ENCODE assay signal across 21 cellular contexts in the genomic region with DNA sequence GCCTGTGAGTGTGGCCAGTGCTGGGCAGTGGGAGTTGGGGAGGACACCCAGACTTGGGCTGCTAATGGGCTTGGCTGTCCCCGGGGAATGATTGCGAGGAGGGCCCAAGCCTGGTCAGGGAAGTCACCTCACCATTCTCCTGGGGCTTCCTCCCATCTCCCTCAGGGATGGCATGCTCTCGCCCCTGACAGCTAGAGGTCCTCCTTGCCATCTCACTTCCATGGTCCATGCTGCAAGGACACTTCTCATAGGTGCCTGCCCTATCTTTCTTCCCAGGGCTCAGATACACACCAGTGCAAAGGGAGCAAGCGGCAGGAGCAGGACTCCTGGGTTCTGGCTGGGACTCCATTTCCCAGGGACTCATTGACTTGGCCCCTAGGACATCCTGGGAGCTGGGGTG. TPM values are rescaled to one million over a fixed set of nuclear protein-coding genes. Genes with fewer than 3 reads are reported as not detected.
DNase-seq lines count a peak whose midpoint lies in the region; ATAC-seq, FAIRE-seq and TF ChIP-seq lines count a peak whose summit lies in the region.
"Had no signal": no experiment of that assay in that cellular context is flagged by ENCODE, and none has a peak within 500 bp of the region (broad histone marks: within the 10 kb centered on the region; RNA-seq: fewer than 3 reads in every experiment).

No MANE protein-coding gene starts in this region.

- H3K79me2 ChIP-seq in SK-N-SH (ENCODE audit: insufficient read depth) (no peaks in the 10 kb centered on the region), PC-3 (ENCODE audit: low read length) (no peaks in the 10 kb centered on the region), K562 (ENCODE audit: control insufficient read depth, insufficient read depth, low read length) (peaks cover 41% of the 10 kb centered on the region; the same call in 2 of the 3 replicates)

- H3K4me2 ChIP-seq in SK-N-SH (no peak overlapping the region), PC-3 (ENCODE audit: low read length) (no peak overlapping the region), K562 (ENCODE audit: insufficient read depth, low read length) (peak overlapping the region; percentile 36; the same call in 1 of the 2 replicates)
- peak overlapping the region in 9 of 11 experiments; percentile 85 to 97 (median 94); a peak in 18 of 22 replicates for H3K4me2 ChIP-seq in BLaER1 treated with 17β-estradiol and CSF1 and Interleukin-3, amounts not matched to agents 10 nM and 100 nM
- H3K4me2 ChIP-seq: GM23338 had no signal

- CTCF ChIA-PET in SK-N-SH (lab: Yijun Ruan, JAX) = interaction anchor here (0.9 to 22.1 kb wide), 9 partner anchors 18 to 207 kb away, joined by 3 to 455 read pairs (median 5); partner anchors contain the start of gene PEAR1
- CTCF ChIA-PET in PC-3 (lab: Charles Lee) = no interaction called here
- CTCF ChIA-PET in K562 (lab: Yijun Ruan, JAX; ENCODE audit: low intra/inter-chr PET ratio) = no interaction called here

- DNase-seq in SK-N-SH (no peak), PC-3 (no peak), K562 (ENCODE audit: extremely low read depth in 1 of 4, low spot score in 3 of 4) (no peak), DMS 273 (lab: John Stamatoyannopoulos, UW; ENCODE audit: unreplicated experiment) (no peak), NOMO-1 (lab: John Stamatoyannopoulos, UW; ENCODE audit: unreplicated experiment in 2 of 2) (no peak), erythroblast (lab: John Stamatoyannopoulos, UW) (no peak)
- DNase-seq: CD4-positive, CD25-positive, alpha-beta regulatory T cell; DMS79 treated with DMSO at 0.1 percent for 48 hours; KG1; MG63; NCI-H1105; NCI-H187; NCI-H446; NCI-H774 had no signal

- in situ Hi-C loops in K562 (cut with MboI) = loop anchor here (5.0 kb wide), 2 partner anchors 62 to 137 kb away; partner anchors contain the start of genes ISG20L2 and METTL25B

- H3K36me3 ChIP-seq in SK-N-SH (replicated peaks in 1 of 2; ENCODE audit: control insufficient read depth in 1 of 2, insufficient read depth in 2 of 2, low read length in 1 of 2) (no peaks in the 10 kb centered on the region), PC-3 (ENCODE audit: low read depth, low read length) (no peaks in the 10 kb centered on the region), K562 (ENCODE audit: control insufficient read depth, insufficient read depth, low read length) (peaks cover 3% of the 10 kb centered on the region; the same call in 2 of the 3 replicates)
- H3K36me3 ChIP-seq in BLaER1 treated with 17β-estradiol and CSF1 and Interleukin-3, amounts not matched to agents 10 nM and 100 nM = no peaks in the 10 kb centered on the region
- H3K36me3 ChIP-seq: MG63 had no signal

- H3K9me1 ChIP-seq in K562 (ENCODE audit: control insufficient read depth, insufficient read depth, low read length) = peaks cover 4% of the 10 kb centered on the region

- no peak for TF ChIP-seq CTCF in SK-N-SH (IDR thresholded peaks at IDR 0.05)
- 0 out of 2 replicates have a peak, but pooled peaks have one; percentile 13 for TF ChIP-seq CTCF in PC-3 (conservative IDR thresholded peaks at IDR 0.05; ENCODE audit: low read depth, low read length)
- TF ChIP-seq CTCF in K562 (IDR thresholded peaks at IDR 0.05 in 2 of 3, conservative IDR thresholded peaks at IDR 0.05 in 1 of 3; ENCODE audit: insufficient read depth in 2 of 3, low read depth in 1 of 3, low read length in 3 of 3) = peak in 1 of 3 experiments; percentile 12; a peak in 1 of 6 replicates

- no peaks in the 10 kb centered on the region for H3K9me2 ChIP-seq in SK-N-SH
- H3K9me2 ChIP-seq in PC-3 (replicated peaks; ENCODE audit: low read length) = no peaks in the 10 kb centered on the region

- POLR2A ChIA-PET in SK-N-SH (lab: Yijun Ruan, JAX) (no interaction called here), PC-3 (lab: Charles Lee; ENCODE audit: unreplicated experiment) (no interaction called here), K562 (lab: Yijun Ruan, JAX) (interaction anchor here (0.6 to 1.0 kb wide), 3 partner anchors 10 to 30 kb away, joined by 3 read pairs; no protein-coding TSS in a partner anchor)

- H2AFZ ChIP-seq in SK-N-SH (ENCODE audit: low read depth) (no peak overlapping the region), PC-3 (ENCODE audit: low read length) (no peak overlapping the region), K562 (ENCODE audit: low read depth, low read length) (peak overlapping the region; percentile 67; the same call in 1 of the 2 replicates)
- H2AFZ ChIP-seq: GM23338 had no signal

- TF ChIP-seq EP300 in SK-N-SH (IDR thresholded peaks at IDR 0.05; ENCODE audit: borderline replicate concordance in 1 of 2, low read depth in 1 of 2, low read length in 1 of 2) = no peak
- no peak for TF ChIP-seq EP300 in K562 (IDR thresholded peaks at IDR 0.05; ENCODE audit: low read length)

- H3F3A ChIP-seq in SK-N-SH (replicated peaks; ENCODE audit: insufficient read depth) (peaks cover 4% of the 10 kb centered on the region), PC-3 (ENCODE audit: low read length, unreplicated experiment) (no peaks in the 10 kb centered on the region)

- no peak for TF ChIP-seq POLR2A in K562 (conservative IDR thresholded peaks at IDR 0.05)
- no peak for TF ChIP-seq POLR2A in erythroblast (IDR thresholded peaks at IDR 0.05; ENCODE audit: low read length)

- H4K20me1 ChIP-seq in SK-N-SH (ENCODE audit: insufficient read depth) = no peaks in the 10 kb centered on the region
- peaks cover 0 to 12% (median 2%) of the 10 kb centered on the region in 11 experiments; a peak in 8 of 22 replicates for H4K20me1 ChIP-seq in BLaER1 treated with 17β-estradiol and CSF1 and Interleukin-3, amounts not matched to agents 10 nM and 100 nM
- no peaks in the 10 kb centered on the region for H4K20me1 ChIP-seq in PC-3 (ENCODE audit: low read length)
- no peaks in the 10 kb centered on the region for H4K20me1 ChIP-seq in K562 (replicated peaks; ENCODE audit: control insufficient read depth, insufficient read depth, low read length)

- FAIRE-seq in K562 (lab: Jason Lieb, UNC) = no peak
- FAIRE-seq: G401.6, GM12891, GM19239 had no signal

- H3K27ac ChIP-seq in SK-N-SH (ENCODE audit: low read depth in 2 of 2, low read length in 1 of 2) = no peak overlapping the region
- no peak overlapping the region for H3K27ac ChIP-seq in BLaER1 treated with 17β-estradiol and CSF1 and Interleukin-3, amounts not matched to agents 10 nM and 100 nM
- no peak overlapping the region for H3K27ac ChIP-seq in PC-3 (ENCODE audit: low read length)
- no peak overlapping the region; the same call in 2 of the 3 replicates for H3K27ac ChIP-seq in K562 (ENCODE audit: extremely low read depth, low read depth, low read length)

- 93% methylated on average over 2 of the region's 4 CpGs for WGBS in SK-N-SH (ENCODE audit: low lambda C conversion rate)
- 65% methylated on average over 4 of the region's 4 CpGs for WGBS in K562 (ENCODE audit: insufficient coverage, low coverage, missing lambda C conversion rate)

- H3K27me3 ChIP-seq in SK-N-SH (ENCODE audit: insufficient read depth) (peaks cover 25% of the 10 kb centered on the region), PC-3 (ENCODE audit: low read length) (peaks cover 20% of the 10 kb centered on the region), K562 (ENCODE audit: control insufficient read depth in 2 of 2, insufficient read depth in 2 of 2, low read length in 2 of 2) (no peaks in the 10 kb centered on the region)
- peaks cover 31 to 38% (median 33%) of the 10 kb centered on the region in 11 experiments for H3K27me3 ChIP-seq in BLaER1 treated with 17β-estradiol and CSF1 and Interleukin-3, amounts not matched to agents 10 nM and 100 nM

- BruUV-seq in PC-3 (replicated peaks; lab: Mats Ljungman, UMichigan) (no TSS peak), K562 (replicated peaks; lab: Mats Ljungman, UMichigan) (no TSS peak)

- H3K9ac ChIP-seq in SK-N-SH = no peak overlapping the region
- H3K9ac ChIP-seq in BLaER1 treated with 17β-estradiol and CSF1 and Interleukin-3, amounts not matched to agents 10 nM and 100 nM = peak overlapping the region in 2 of 11 experiments; percentile 29 to 66; a peak in 1 of 22 replicates
- no peak overlapping the region for H3K9ac ChIP-seq in PC-3 (ENCODE audit: low read length)
- peak overlapping the region in 1 of 2 experiments; percentile 65; a peak in 2 of 4 replicates for H3K9ac ChIP-seq in K562 (ENCODE audit: insufficient read depth in 1 of 2, low read depth in 2 of 2, low read length in 2 of 2)

- H3K4me3 ChIP-seq in SK-N-SH (ENCODE audit: low read depth in 2 of 2, low read length in 1 of 2) (no peak overlapping the region), PC-3 (ENCODE audit: low read length) (no peak overlapping the region), K562 (no peak overlapping the region)
- no peak overlapping the region for H3K4me3 ChIP-seq in BLaER1 treated with 17β-estradiol and CSF1 and Interleukin-3, amounts not matched to agents 10 nM and 100 nM
- H3K4me3 ChIP-seq: GM23338, MG63 had no signal

- intact Hi-C loops in PC-3 (cut with micrococcal nuclease) (no loop called here), K562 (cut with micrococcal nuclease) (loop anchor here (5.0 kb wide), 1 partner anchor 177 kb away; no protein-coding TSS in a partner anchor)

- H3K9me3 ChIP-seq in SK-N-SH = no peaks in the 10 kb centered on the region
- H3K9me3 ChIP-seq in BLaER1 treated with 17β-estradiol and CSF1 and Interleukin-3, amounts not matched to agents 10 nM and 100 nM (replicated peaks in 1 of 11) = no peaks in the 10 kb centered on the region
- no peaks in the 10 kb centered on the region for H3K9me3 ChIP-seq in PC-3 (ENCODE audit: low read length)
- no peaks in the 10 kb centered on the region for H3K9me3 ChIP-seq in K562 (replicated peaks; ENCODE audit: control insufficient read depth, insufficient read depth, low read depth, low read length)
- H3K9me3 ChIP-seq: MG63 had no signal

- no peak for ATAC-seq in SK-N-SH treated with all-trans-retinoic acid at 6 μM for 48 hours
- peak; percentile 42 for ATAC-seq in PC-3
- no peak for ATAC-seq in K562
- ATAC-seq: GM23338 had no signal

- H3K4me1 ChIP-seq in SK-N-SH (ENCODE audit: control insufficient read depth in 1 of 2, insufficient read depth in 2 of 2, low read depth in 1 of 2, low read length in 1 of 2) = peaks cover 2 to 38% of the 10 kb centered on the region in 2 experiments; a peak in 1 of 4 replicates
- H3K4me1 ChIP-seq in BLaER1 treated with 17β-estradiol and CSF1 and Interleukin-3, amounts not matched to agents 10 nM and 100 nM = peaks cover 52 to 99% (median 98%) of the 10 kb centered on the region in 10 experiments
- H3K4me1 ChIP-seq in PC-3 (ENCODE audit: insufficient read depth, low read length) = peaks cover 17% of the 10 kb centered on the region
- H3K4me1 ChIP-seq in K562 (replicated peaks in 1 of 2; ENCODE audit: control insufficient read depth in 2 of 2, insufficient read depth in 2 of 2, low read length in 2 of 2) = peaks cover 73 to 88% of the 10 kb centered on the region in 2 experiments

- TF ChIP-seq RAD21 in SK-N-SH (IDR thresholded peaks at IDR 0.05; ENCODE audit: low read length) (peak; percentile 14; the same call in 1 of the 2 replicates), K562 (CRISPR knock-in tag; conservative IDR thresholded peaks at IDR 0.05 in 1 of 2, IDR thresholded peaks at IDR 0.05 in 1 of 2) (no peak)

RNA-seq across cellular contexts. Expression of gene NTRK1, which starts 4.1 kb away (rescaled TPM):
- polyA plus RNA-seq in SK-N-SH (2012; rRNA removed) = 0.97 and 3.3 TPM in 2 replicates
- polyA plus RNA-seq in SK-N-SH (2012; cell fraction: cytosol; rRNA removed) = 0.89 and 3.0 TPM in 2 replicates
- 6.3 and 10.5 TPM in 2 replicates for polyA plus RNA-seq in SK-N-SH (2012; cell fraction: nucleus; rRNA removed)
- total RNA-seq in PC-3 (2014; rRNA removed) = 0.15 and 0.40 TPM in 2 replicates
- 54.2 and 208 TPM in 2 replicates for total RNA-seq in K562 (2011; cell fraction: chromatin; rRNA removed; ENCODE audit: low replicate concordance)
- 116 and 182 TPM in 2 replicates for total RNA-seq in K562 (2011; cell fraction: nucleolus; rRNA removed)
- total RNA-seq in K562 (2011; cell fraction: nucleoplasm; rRNA removed) = 78.5 and 79.4 TPM in 2 replicates
- total RNA-seq in K562 (2014; rRNA removed) = 22.4 and 23.1 TPM in 2 replicates
- total RNA-seq in K562 (2014; rRNA removed; fragmentation: Illumina TruSeq; extraction: Trizol) = 3.3 and 4.8 TPM in 2 replicates
- total RNA-seq in K562 (2015; rRNA removed; fragmentation: Illumina TruSeq; extraction: Trizol) = 4.0 and 4.2 TPM in 2 replicates
- 28.0 and 30.0 TPM in 2 replicates for total RNA-seq in K562 (2021)
- polyA plus RNA-seq in K562 (2011; rRNA removed) = 18.2 and 21.5 TPM in 2 replicates
- polyA plus RNA-seq in K562 (2011; cell fraction: cytosol; rRNA removed) = 16.8 and 66.3 TPM in 2 replicates
- 93.6 and 258 TPM in 2 replicates for polyA plus RNA-seq in K562 (2011; cell fraction: nucleus; rRNA removed)
- polyA plus RNA-seq in K562 (2012) = 23.1 and 95.0 TPM in 2 replicates
- polyA plus RNA-seq in K562 (2014; fragmentation: Illumina TruSeq; extraction: Trizol) = 7.9 and 16.1 TPM in 2 replicates
- 1 to 10 TPM in 1 of 2 experiments, under 1 TPM in 1; 0.46 to 2.3 TPM for polyA plus RNA-seq in K562 (2014; fragmentation: Nextera tagmentation; extraction: Ambion mirVana)
- 23.3 and 26.2 TPM in 2 replicates for polyA plus RNA-seq in K562 (2014; rRNA removed)
- 5.4 and 15.6 TPM in 2 replicates for polyA minus RNA-seq in K562 (2011; rRNA and poly(A)+ RNA removed)
- 13.1 and 24.5 TPM in 2 replicates for polyA minus RNA-seq in K562 (2011; cell fraction: cytosol; rRNA and poly(A)+ RNA removed)
- 19.4 and 42.9 TPM in 2 replicates for polyA minus RNA-seq in K562 (2011; cell fraction: nucleus; rRNA and poly(A)+ RNA removed)

RNA-seq across cellular contexts. Expression of gene INSRR, which starts 5.9 kb away (rescaled TPM):
- polyA plus RNA-seq in SK-N-SH (2012; rRNA removed) (0.20 and 0.63 TPM in 2 replicates), K562 (2011; rRNA removed) (0.06 and 0.07 TPM in 2 replicates), K562 (2014; fragmentation: Illumina TruSeq; extraction: Trizol) (0.03 and 0.06 TPM in 2 replicates), K562 (2014; fragmentation: Nextera tagmentation; extraction: Ambion mirVana) (not detected), K562 (2014; rRNA removed) (0.07 and 0.12 TPM in 2 replicates)
- polyA plus RNA-seq in SK-N-SH (2012; cell fraction: cytosol; rRNA removed) = 0.15 and 0.47 TPM in 2 replicates
- 3.0 and 4.8 TPM in 2 replicates for polyA plus RNA-seq in SK-N-SH (2012; cell fraction: nucleus; rRNA removed)
- total RNA-seq in PC-3 (2014; rRNA removed) (not detected in 2 replicates), K562 (2014; rRNA removed) (0.08 TPM in 1 of 2 replicates, not detected in the other), K562 (2014; rRNA removed; fragmentation: Illumina TruSeq; extraction: Trizol) (0.04 TPM in 1 of 2 replicates, not detected in the other), K562 (2015; rRNA removed; fragmentation: Illumina TruSeq; extraction: Trizol) (0.04 and 0.07 TPM in 2 replicates), K562 (2021) (0.18 TPM in 2 replicates)
- 0.14 and 1.6 TPM in 2 replicates for total RNA-seq in K562 (2011; cell fraction: chromatin; rRNA removed; ENCODE audit: low replicate concordance)
- 0.66 and 0.67 TPM in 2 replicates for total RNA-seq in K562 (2011; cell fraction: nucleolus; rRNA removed)
- total RNA-seq in K562 (2011; cell fraction: nucleoplasm; rRNA removed) = 0.44 and 0.46 TPM in 2 replicates
- 0.04 and 0.16 TPM in 2 replicates for polyA plus RNA-seq in K562 (2011; cell fraction: cytosol; rRNA removed)
- 0.44 and 1.7 TPM in 2 replicates for polyA plus RNA-seq in K562 (2011; cell fraction: nucleus; rRNA removed)
- polyA plus RNA-seq in K562 (2012) = 0.25 and 0.83 TPM in 2 replicates
- polyA minus RNA-seq in K562 (2011; rRNA and poly(A)+ RNA removed) = 0.09 and 0.21 TPM in 2 replicates
- not detected in 2 replicates for polyA minus RNA-seq in K562 (2011; cell fraction: cytosol; rRNA and poly(A)+ RNA removed)
- polyA minus RNA-seq in K562 (2011; cell fraction: nucleus; rRNA and poly(A)+ RNA removed) = 0.33 and 0.81 TPM in 2 replicates
- total RNA-seq: GM23338 had no signal
- polyA plus RNA-seq: CD4-positive, CD25-positive, alpha-beta regulatory T cell; GM23338 had no signal

RNA-seq across cellular contexts. Expression of gene PEAR1, which starts 28.7 kb away (rescaled TPM):
- polyA plus RNA-seq in SK-N-SH (2012; rRNA removed) (1.2 and 1.7 TPM in 2 replicates), K562 (2011; rRNA removed) (13.9 and 16.6 TPM in 2 replicates), K562 (2014; fragmentation: Illumina TruSeq; extraction: Trizol) (6.8 and 9.8 TPM in 2 replicates), K562 (2014; fragmentation: Nextera tagmentation; extraction: Ambion mirVana) (1 to 10 TPM in 1 of 2 experiments, under 1 TPM in 1; 0.87 to 1.1 TPM), K562 (2014; rRNA removed) (7.0 and 9.1 TPM in 2 replicates)
- polyA plus RNA-seq in SK-N-SH (2012; cell fraction: cytosol; rRNA removed) = 0.68 and 1.3 TPM in 2 replicates
- polyA plus RNA-seq in SK-N-SH (2012; cell fraction: nucleus; rRNA removed) = 6.6 and 6.8 TPM in 2 replicates
- total RNA-seq in PC-3 (2014; rRNA removed) (10.3 and 11.9 TPM in 2 replicates), K562 (2014; rRNA removed) (6.4 and 12.7 TPM in 2 replicates), K562 (2014; rRNA removed; fragmentation: Illumina TruSeq; extraction: Trizol) (2.5 and 2.6 TPM in 2 replicates), K562 (2015; rRNA removed; fragmentation: Illumina TruSeq; extraction: Trizol) (5.9 and 6.0 TPM in 2 replicates), K562 (2021) (5.2 and 6.1 TPM in 2 replicates)
- 6.2 and 13.8 TPM in 2 replicates for total RNA-seq in K562 (2011; cell fraction: chromatin; rRNA removed; ENCODE audit: low replicate concordance)
- 11.7 and 12.5 TPM in 2 replicates for total RNA-seq in K562 (2011; cell fraction: nucleolus; rRNA removed)
- total RNA-seq in K562 (2011; cell fraction: nucleoplasm; rRNA removed) = 6.5 and 7.2 TPM in 2 replicates
- polyA plus RNA-seq in K562 (2011; cell fraction: cytosol; rRNA removed) = 17.4 and 33.0 TPM in 2 replicates
- 30.0 and 34.3 TPM in 2 replicates for polyA plus RNA-seq in K562 (2011; cell fraction: nucleus; rRNA removed)
- polyA plus RNA-seq in K562 (2012) = 5.5 and 7.2 TPM in 2 replicates
- 6.3 and 7.1 TPM in 2 replicates for polyA minus RNA-seq in K562 (2011; rRNA and poly(A)+ RNA removed)
- 7.3 and 8.2 TPM in 2 replicates for polyA minus RNA-seq in K562 (2011; cell fraction: cytosol; rRNA and poly(A)+ RNA removed)
- 6.3 and 12.1 TPM in 2 replicates for polyA minus RNA-seq in K562 (2011; cell fraction: nucleus; rRNA and poly(A)+ RNA removed)
- polyA plus RNA-seq: CD4-positive, CD25-positive, alpha-beta regulatory T cell had no signal

RNA-seq across cellular contexts. Expression of gene SH2D2A, which starts 48.1 kb away (rescaled TPM):
- polyA plus RNA-seq in SK-N-SH (2012; rRNA removed) = not detected in 2 replicates
- 0.03 and 0.05 TPM in 2 replicates for polyA plus RNA-seq in SK-N-SH (2012; cell fraction: cytosol; rRNA removed)
- polyA plus RNA-seq in SK-N-SH (2012; cell fraction: nucleus; rRNA removed) = 0.10 TPM in 1 of 2 replicates, not detected in the other
- total RNA-seq in PC-3 (2014; rRNA removed) = 6.9 and 7.8 TPM in 2 replicates
- 15.3 and 26.9 TPM in 2 replicates for total RNA-seq in K562 (2011; cell fraction: chromatin; rRNA removed; ENCODE audit: low replicate concordance)
- 16.2 and 18.2 TPM in 2 replicates for total RNA-seq in K562 (2011; cell fraction: nucleolus; rRNA removed)
- total RNA-seq in K562 (2011; cell fraction: nucleoplasm; rRNA removed) = 20.7 and 27.8 TPM in 2 replicates
- total RNA-seq in K562 (2014; rRNA removed) = 27.7 and 36.0 TPM in 2 replicates
- total RNA-seq in K562 (2014; rRNA removed; fragmentation: Illumina TruSeq; extraction: Trizol) = 4.8 and 6.9 TPM in 2 replicates
- total RNA-seq in K562 (2015; rRNA removed; fragmentation: Illumina TruSeq; extraction: Trizol) = 6.3 and 8.4 TPM in 2 replicates
- 33.6 TPM in 2 replicates for total RNA-seq in K562 (2021)
- 5.7 and 9.7 TPM in 2 replicates for polyA plus RNA-seq in K562 (2011; rRNA removed)
- polyA plus RNA-seq in K562 (2011; cell fraction: cytosol; rRNA removed) = 12.6 and 29.0 TPM in 2 replicates
- 10.6 and 25.9 TPM in 2 replicates for polyA plus RNA-seq in K562 (2011; cell fraction: nucleus; rRNA removed)
- polyA plus RNA-seq in K562 (2012) = 30.7 and 34.5 TPM in 2 replicates
- 20.0 and 21.2 TPM in 2 replicates for polyA plus RNA-seq in K562 (2014; fragmentation: Illumina TruSeq; extraction: Trizol)
- 1 to 10 TPM in 1 of 2 experiments, under 1 TPM in 1; 0.89 to 1.1 TPM for polyA plus RNA-seq in K562 (2014; fragmentation: Nextera tagmentation; extraction: Ambion mirVana)
- polyA plus RNA-seq in K562 (2014; rRNA removed) = 20.8 and 21.4 TPM in 2 replicates
- 2.2 and 4.8 TPM in 2 replicates for polyA minus RNA-seq in K562 (2011; rRNA and poly(A)+ RNA removed)
- polyA minus RNA-seq in K562 (2011; cell fraction: cytosol; rRNA and poly(A)+ RNA removed) = 11.6 and 16.2 TPM in 2 replicates
- 10.4 and 13.3 TPM in 2 replicates for polyA minus RNA-seq in K562 (2011; cell fraction: nucleus; rRNA and poly(A)+ RNA removed)

RNA-seq across cellular contexts. Expression of gene LRRC71, which starts 55.6 kb away (rescaled TPM):
- polyA plus RNA-seq in SK-N-SH (2012; rRNA removed) = 0.03 TPM in 1 of 2 replicates, not detected in the other
- 0.04 and 0.09 TPM in 2 replicates for polyA plus RNA-seq in SK-N-SH (2012; cell fraction: cytosol; rRNA removed)
- polyA plus RNA-seq in SK-N-SH (2012; cell fraction: nucleus; rRNA removed) = 0.07 and 0.25 TPM in 2 replicates
- 0.11 TPM in 1 of 2 replicates, not detected in the other for total RNA-seq in PC-3 (2014; rRNA removed)
- 2.2 and 3.8 TPM in 2 replicates for total RNA-seq in K562 (2011; cell fraction: chromatin; rRNA removed; ENCODE audit: low replicate concordance)
- 2.5 and 4.9 TPM in 2 replicates for total RNA-seq in K562 (2011; cell fraction: nucleolus; rRNA removed)
- total RNA-seq in K562 (2011; cell fraction: nucleoplasm; rRNA removed) = 2.4 and 2.8 TPM in 2 replicates
- 0.64 TPM in 1 of 2 replicates, not detected in the other for total RNA-seq in K562 (2014; rRNA removed)
- total RNA-seq in K562 (2014; rRNA removed; fragmentation: Illumina TruSeq; extraction: Trizol) = 0.22 and 0.51 TPM in 2 replicates
- total RNA-seq in K562 (2015; rRNA removed; fragmentation: Illumina TruSeq; extraction: Trizol) = not detected in 2 replicates
- total RNA-seq in K562 (2021) = 0.45 and 1.2 TPM in 2 replicates
- 0.87 and 1.1 TPM in 2 replicates for polyA plus RNA-seq in K562 (2011; rRNA removed)
- polyA plus RNA-seq in K562 (2011; cell fraction: cytosol; rRNA removed) = 0.99 and 1.4 TPM in 2 replicates
- polyA plus RNA-seq in K562 (2011; cell fraction: nucleus; rRNA removed) = 2.4 and 4.3 TPM in 2 replicates
- 0.90 and 0.99 TPM in 2 replicates for polyA plus RNA-seq in K562 (2012)
- polyA plus RNA-seq in K562 (2014; fragmentation: Illumina TruSeq; extraction: Trizol) = 0.06 and 0.51 TPM in 2 replicates
- polyA plus RNA-seq in K562 (2014; fragmentation: Nextera tagmentation; extraction: Ambion mirVana) = under 1 TPM; 0.23 to 0.38 TPM
- 0.19 and 0.91 TPM in 2 replicates for polyA plus RNA-seq in K562 (2014; rRNA removed)
- polyA minus RNA-seq in K562 (2011; rRNA and poly(A)+ RNA removed) = 0.54 and 0.63 TPM in 2 replicates
- 1.5 TPM in 1 of 2 replicates, not detected in the other for polyA minus RNA-seq in K562 (2011; cell fraction: cytosol; rRNA and poly(A)+ RNA removed)
- polyA minus RNA-seq in K562 (2011; cell fraction: nucleus; rRNA and poly(A)+ RNA removed) = 1.1 and 1.4 TPM in 2 replicates
- total RNA-seq: A673; CD4-positive, CD25-positive, alpha-beta regulatory T cell; GM23338 had no signal
- polyA plus RNA-seq: CD4-positive, CD25-positive, alpha-beta regulatory T cell had no signal

Comparison
In these comparisons a context has a peak if more than half of its experiments do, and no peak if none do; other contexts are left out.
1. H3K4me2 ChIP-seq: peak in BLaER1 treated with 17β-estradiol and CSF1 and Interleukin-3, amounts not matched to agents 10 nM and 100 nM (9 of 11) and K562 (single experiment); none in SK-N-SH (single experiment) and PC-3 (single experiment).
2. Of the 27 proteins assayed by ChIP-seq in both K562 and SK-N-SH: peak only in K562: USF1; only in SK-N-SH: RAD21; in both: none; in neither: 24; mixed calls (peak in some experiments, not most) for 1.